In the genomic region with DNA sequence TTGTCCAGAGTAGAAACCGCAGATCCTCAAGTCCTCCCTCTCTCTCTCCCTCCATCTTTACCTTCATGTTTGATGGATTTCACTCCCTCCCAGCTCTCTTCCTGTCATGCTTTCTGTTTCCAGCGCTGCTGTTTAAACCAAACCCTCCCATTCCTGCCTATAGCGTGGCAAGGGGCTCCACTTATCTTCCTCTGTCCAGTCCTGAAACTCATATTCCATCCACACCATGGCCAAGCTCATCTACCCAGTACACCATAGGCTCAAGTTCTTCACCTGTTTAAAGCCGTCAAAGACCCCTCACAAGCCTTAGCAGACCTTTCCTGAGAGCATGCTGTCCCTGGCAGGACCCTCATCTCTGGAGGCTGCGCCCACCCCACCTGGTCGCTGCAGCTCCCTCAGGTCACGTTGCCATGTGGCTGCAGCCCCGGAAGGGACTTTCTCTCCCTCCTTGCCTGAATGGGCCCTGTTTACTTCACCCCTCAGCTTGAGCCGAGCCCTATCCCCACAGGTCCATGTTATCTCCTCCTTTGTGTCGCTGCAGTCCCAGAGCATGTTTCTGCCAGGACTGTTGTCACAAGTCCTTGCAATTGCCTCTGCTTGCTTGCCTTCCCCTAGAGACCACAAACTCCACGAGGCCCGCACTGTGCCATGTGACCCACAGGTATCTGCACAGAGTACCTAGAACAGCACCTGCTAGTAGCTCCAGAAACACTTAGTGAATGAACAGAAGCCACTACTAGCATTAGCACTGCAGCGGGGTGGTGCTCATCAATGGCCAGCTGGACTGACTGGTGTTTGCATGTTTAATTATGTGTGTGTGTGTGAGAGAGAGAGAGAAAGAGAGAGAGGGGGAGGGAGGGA, we compare ENCODE assay signal across 21 cellular contexts.
"Had no signal": no experiment of that assay in that cellular context is flagged by ENCODE, and none has a peak within 500 bp of the region (broad histone marks: within the 10 kb centered on the region; RNA-seq: fewer than 3 reads in every experiment).

No MANE protein-coding gene starts in this region.

- H3K27ac ChIP-seq: gastrocnemius medialis, heart left ventricle, ovary, psoas muscle, tibial nerve, uterus had no signal

- H3K27me3 ChIP-seq: ovary, tibial nerve, uterus had no signal

- H3K9me3 ChIP-seq: gastrocnemius medialis, heart left ventricle, ovary, psoas muscle, tibial nerve, uterus had no signal

- H3K4me3 ChIP-seq: gastrocnemius medialis, heart left ventricle, ovary, psoas muscle, tibial nerve, uterus had no signal

- H3K4me1 ChIP-seq: gastrocnemius medialis, heart left ventricle, psoas muscle, tibial nerve, uterus had no signal

- H3K27ac Mint-ChIP-seq: activated naive CD4-positive, alpha-beta T cell treated with anti-CD3 and anti-CD28 coated beads, Interleukin-2, amount 50 U/mL, for 24 hours; activated T-cell treated with anti-CD3 and anti-CD28 coated beads, Interleukin-2, amount 50 U/mL, for 72 hours; immature natural killer cell; naive thymus-derived CD8-positive, alpha-beta T cell had no signal

- H3K4me1 Mint-ChIP-seq: activated naive CD4-positive, alpha-beta T cell treated with anti-CD3 and anti-CD28 coated beads, Interleukin-2, amount 50 U/mL, for 24 hours; immature natural killer cell; naive thymus-derived CD8-positive, alpha-beta T cell had no signal

- DNase-seq: activated CD4-positive, alpha-beta T cell treated with anti-CD3 and anti-CD28 coated beads, Interleukin-2, amount 50 U/mL, for 1 hour; activated CD8-positive, alpha-beta memory T cell treated with anti-CD3 and anti-CD28 coated beads for 24 hours; activated CD8-positive, alpha-beta memory T cell treated with anti-CD3 and anti-CD28 coated beads, Interleukin-2, amount 50 U/mL, for 48 hours; activated effector memory CD4-positive, alpha-beta T cell treated with anti-CD3 and anti-CD28 coated beads, Interleukin-2, amount 50 U/mL, for 16 hours; activated T-cell treated with anti-CD3 and anti-CD28 coated beads, Interleukin-2, amount 50 U/mL, for 72 hours; cerebellar nuclear complex; effector CD4-positive, alpha-beta T cell; gastrocnemius medialis; heart left ventricle; immature natural killer cell; mesenchymal stem cell; naive thymus-derived CD8-positive, alpha-beta T cell; ovary; psoas muscle; right cardiac atrium; stimulated activated CD4-positive, alpha-beta T cell treated with anti-CD3 and anti-CD28 coated beads, Interleukin-2, amount 100 ng/mL, for 24 hours; stimulated activated naive CD8-positive, alpha-beta T cell treated with anti-CD3 and anti-CD28 coated beads, Interleukin-15, Interleukin-2, amounts not matched to agents 100 U/mL and 50 U/mL, for 24 hours; T1000; uterus had no signal

- H3K9me3 Mint-ChIP-seq: activated naive CD4-positive, alpha-beta T cell treated with anti-CD3 and anti-CD28 coated beads, Interleukin-2, amount 50 U/mL, for 24 hours; activated T-cell treated with anti-CD3 and anti-CD28 coated beads, Interleukin-2, amount 50 U/mL, for 72 hours; naive thymus-derived CD8-positive, alpha-beta T cell had no signal

- H3K36me3 ChIP-seq: gastrocnemius medialis, heart left ventricle, ovary, tibial nerve, uterus had no signal

- H3K36me3 Mint-ChIP-seq: activated naive CD4-positive, alpha-beta T cell treated with anti-CD3 and anti-CD28 coated beads, Interleukin-2, amount 50 U/mL, for 24 hours; immature natural killer cell; naive thymus-derived CD8-positive, alpha-beta T cell had no signal

- H3K4me3 Mint-ChIP-seq: activated naive CD4-positive, alpha-beta T cell treated with anti-CD3 and anti-CD28 coated beads, Interleukin-2, amount 50 U/mL, for 24 hours; activated T-cell treated with anti-CD3 and anti-CD28 coated beads, Interleukin-2, amount 50 U/mL, for 72 hours; immature natural killer cell; naive thymus-derived CD8-positive, alpha-beta T cell had no signal
